ENCODE assay signal across 1 cellular context in the genomic region with DNA sequence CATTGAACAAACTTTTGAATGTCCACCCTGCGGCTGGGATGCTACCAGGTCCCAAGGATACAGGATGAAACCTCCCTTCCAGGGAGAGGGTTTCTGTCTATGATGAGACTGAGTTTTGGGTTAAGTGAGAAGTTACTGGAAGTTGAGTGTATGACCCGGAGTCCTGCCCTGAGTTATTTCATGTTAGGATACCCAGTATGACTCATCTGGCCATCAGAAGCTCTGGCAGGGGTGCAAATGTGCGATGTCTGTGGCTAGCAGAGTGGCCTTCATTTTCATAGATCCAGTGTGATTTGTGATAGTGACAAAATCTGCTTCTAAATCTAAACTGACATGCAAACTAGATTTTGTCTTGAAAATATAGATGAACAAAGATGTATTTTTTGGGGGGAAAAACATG.
TF ChIP-seq lines count a peak whose summit lies in the region.

No MANE protein-coding gene starts in this region.

TF ChIP-seq in IMR-90, 13 proteins besides CTCF, POLR2A, EP300 and RAD21:
- TF ChIP-seq SMC3 (IDR thresholded peaks at IDR 0.05; ENCODE audit: low read depth, low read length): no peak
- TF ChIP-seq MAFK (IDR thresholded peaks at IDR 0.05; ENCODE audit: low read depth, low read length): no peak
- TF ChIP-seq, protein P1, sequence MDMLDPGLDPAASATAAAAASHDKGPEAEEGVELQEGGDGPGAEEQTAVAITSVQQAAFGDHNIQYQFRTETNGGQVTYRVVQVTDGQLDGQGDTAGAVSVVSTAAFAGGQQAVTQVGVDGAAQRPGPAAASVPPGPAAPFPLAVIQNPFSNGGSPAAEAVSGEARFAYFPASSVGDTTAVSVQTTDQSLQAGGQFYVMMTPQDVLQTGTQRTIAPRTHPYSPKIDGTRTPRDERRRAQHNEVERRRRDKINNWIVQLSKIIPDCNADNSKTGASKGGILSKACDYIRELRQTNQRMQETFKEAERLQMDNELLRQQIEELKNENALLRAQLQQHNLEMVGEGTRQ (IDR thresholded peaks at IDR 0.05; ENCODE audit: low read depth, low read length): no peak
- TF ChIP-seq BHLHE40 (IDR thresholded peaks at IDR 0.05; ENCODE audit: low read depth, low read length): no peak
- no peak for TF ChIP-seq RCOR1 (IDR thresholded peaks at IDR 0.05; ENCODE audit: insufficient replicate concordance, low read length)
- TF ChIP-seq, protein P2, sequence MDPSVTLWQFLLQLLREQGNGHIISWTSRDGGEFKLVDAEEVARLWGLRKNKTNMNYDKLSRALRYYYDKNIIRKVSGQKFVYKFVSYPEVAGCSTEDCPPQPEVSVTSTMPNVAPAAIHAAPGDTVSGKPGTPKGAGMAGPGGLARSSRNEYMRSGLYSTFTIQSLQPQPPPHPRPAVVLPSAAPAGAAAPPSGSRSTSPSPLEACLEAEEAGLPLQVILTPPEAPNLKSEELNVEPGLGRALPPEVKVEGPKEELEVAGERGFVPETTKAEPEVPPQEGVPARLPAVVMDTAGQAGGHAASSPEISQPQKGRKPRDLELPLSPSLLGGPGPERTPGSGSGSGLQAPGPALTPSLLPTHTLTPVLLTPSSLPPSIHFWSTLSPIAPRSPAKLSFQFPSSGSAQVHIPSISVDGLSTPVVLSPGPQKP (IDR thresholded peaks at IDR 0.05; ENCODE audit: borderline replicate concordance, low read depth, low read length): no peak
- TF ChIP-seq RFX5 (IDR thresholded peaks at IDR 0.05; ENCODE audit: low read depth, low read length): no peak
